ENCODE assay signal across 23 cellular contexts in the genomic region with DNA sequence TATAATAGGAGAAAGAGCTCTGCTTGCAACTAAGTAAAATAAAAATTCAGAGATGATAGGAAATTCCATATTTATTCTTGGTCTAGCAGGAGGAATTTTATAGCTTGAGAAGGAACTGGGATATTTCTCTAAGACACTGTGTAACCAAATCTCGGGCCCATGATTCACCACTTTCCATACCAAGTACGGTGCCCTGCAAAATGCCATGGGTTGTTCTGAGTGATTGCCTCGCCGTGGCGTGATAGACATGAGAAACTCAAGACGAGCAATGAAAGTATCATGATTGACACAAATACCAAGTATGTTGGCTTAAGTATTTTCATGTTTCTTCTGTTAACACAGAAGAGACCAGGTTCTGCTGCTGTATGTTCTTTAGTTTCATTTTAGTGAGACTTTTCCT.
"Had no signal": no experiment of that assay in that cellular context is flagged by ENCODE, and none has a peak within 500 bp of the region (broad histone marks: within the 10 kb centered on the region; RNA-seq: fewer than 3 reads in every experiment).

No MANE protein-coding gene starts in this region.

- H3K9me3 Mint-ChIP-seq: activated B cell treated with CpG ODN at 0.5 μM for 24 hours; activated CD4-positive, alpha-beta memory T cell treated with anti-CD3 and anti-CD28 coated beads, Interleukin-2, amount 10 ng/mL, durations not matched to agents 7 days and 5 days; activated naive CD4-positive, alpha-beta T cell treated with anti-CD3 and anti-CD28 coated beads, Interleukin-2, amount 10 ng/mL, durations not matched to agents 7 days and 5 days; activated naive CD8-positive, alpha-beta T cell treated with anti-CD3 and anti-CD28 coated beads for 36 hours; activated T-cell treated with anti-CD3 and anti-CD28 coated beads, Interleukin-2, amount 50 U/mL, for 72 hours; activated T-helper 2 cell treated with anti-CD3 and anti-CD28 coated beads, Interferon-gamma antibody, Interleukin-2, Interleukin-4, amounts not matched to agents 10 μg/mL and 5 μg/mL and 100 μg/mL, durations not matched to agents 14 hours and 24 hours and 36 hours; T-helper 1 cell treated with Interleukin-12 subunit alpha and Interleukin-12 subunit beta and Interleukin-4 antibody, amounts not matched to agents 30 μg/mL and 1 μg/mL, for 36 hours had no signal

- H3K4me3 ChIP-seq: SK-N-MC had no signal

- H3K4me1 Mint-ChIP-seq: activated CD4-positive, alpha-beta memory T cell treated with anti-CD3 and anti-CD28 coated beads, Interleukin-2, amount 10 ng/mL, durations not matched to agents 7 days and 5 days; activated naive CD4-positive, alpha-beta T cell treated with anti-CD3 and anti-CD28 coated beads, Interleukin-2, amount 10 ng/mL, durations not matched to agents 7 days and 5 days had no signal

- H3K9ac ChIP-seq: KMS-11 had no signal

- H3K27me3 Mint-ChIP-seq: activated B cell treated with CpG ODN at 0.5 μM for 24 hours; activated naive CD4-positive, alpha-beta T cell treated with anti-CD3 and anti-CD28 coated beads, Interleukin-2, amount 10 ng/mL, durations not matched to agents 7 days and 5 days; activated naive CD8-positive, alpha-beta T cell treated with anti-CD3 and anti-CD28 coated beads for 36 hours had no signal

- H3K36me3 Mint-ChIP-seq: activated naive CD4-positive, alpha-beta T cell treated with anti-CD3 and anti-CD28 coated beads, Interleukin-2, amount 10 ng/mL, durations not matched to agents 7 days and 5 days; activated naive CD8-positive, alpha-beta T cell treated with anti-CD3 and anti-CD28 coated beads for 36 hours had no signal

- H3K27ac ChIP-seq: KMS-11, SK-N-MC had no signal

- ATAC-seq: activated T-cell treated with anti-CD3 and anti-CD28 coated beads, Interleukin-2, amount 50 U/mL, for 72 hours; Panc1; Right ventricle myocardium inferior had no signal

- H3K4me3 Mint-ChIP-seq: activated B cell treated with CpG ODN at 0.5 μM for 24 hours; activated CD4-positive, alpha-beta memory T cell treated with anti-CD3 and anti-CD28 coated beads, Interleukin-2, amount 10 ng/mL, durations not matched to agents 7 days and 5 days; activated naive CD4-positive, alpha-beta T cell treated with anti-CD3 and anti-CD28 coated beads, Interleukin-2, amount 10 ng/mL, durations not matched to agents 7 days and 5 days; activated naive CD8-positive, alpha-beta T cell treated with anti-CD3 and anti-CD28 coated beads for 36 hours; activated T-cell treated with anti-CD3 and anti-CD28 coated beads, Interleukin-2, amount 50 U/mL, for 72 hours; T-helper 1 cell treated with Interleukin-12 subunit alpha and Interleukin-12 subunit beta and Interleukin-4 antibody, amounts not matched to agents 30 μg/mL and 1 μg/mL, for 36 hours had no signal

- H3K4me2 ChIP-seq: KMS-11 had no signal

- DNase-seq: activated B cell treated with CpG ODN at 0.5 μM for 24 hours; activated CD4-positive, alpha-beta memory T cell treated with anti-CD3 and anti-CD28 coated beads, Interleukin-2, amount 10 ng/mL, durations not matched to agents 7 days and 5 days; activated CD4-positive, alpha-beta T cell treated with anti-CD3 and anti-CD28 coated beads for 1 hour; activated CD4-positive, alpha-beta T cell treated with anti-CD3 and anti-CD28 coated beads, Interleukin-2, amount 50 U/mL, for 1 hour; activated gamma-delta T cell treated with Interleukin-2 at 50 U/mL for 16 hours; activated naive CD4-positive, alpha-beta T cell treated with anti-CD3 and anti-CD28 coated beads, Interleukin-2, amount 10 ng/mL, durations not matched to agents 7 days and 5 days; activated naive CD8-positive, alpha-beta T cell treated with anti-CD3 and anti-CD28 coated beads for 36 hours; activated T-cell treated with anti-CD3 and anti-CD28 coated beads for 4 hours; activated T-cell treated with anti-CD3 and anti-CD28 coated beads, Interleukin-2, amount 50 U/mL, for 72 hours; NCI-H1105; NCI-H1436; NCI-H1694 treated with DMSO at 0.1 percent for 48 hours; NCI-H2029 treated with DMSO at 0.1 percent for 48 hours; NCI-H345; NCI-H510A; NCI-H526 treated with DMSO at 0.1 percent for 48 hours; RPMI8226 had no signal

- H3K27ac Mint-ChIP-seq: activated B cell treated with CpG ODN at 0.5 μM for 24 hours; activated CD4-positive, alpha-beta memory T cell treated with anti-CD3 and anti-CD28 coated beads, Interleukin-2, amount 10 ng/mL, durations not matched to agents 7 days and 5 days; activated naive CD4-positive, alpha-beta T cell treated with anti-CD3 and anti-CD28 coated beads, Interleukin-2, amount 10 ng/mL, durations not matched to agents 7 days and 5 days; activated naive CD8-positive, alpha-beta T cell treated with anti-CD3 and anti-CD28 coated beads for 36 hours; activated T-cell treated with anti-CD3 and anti-CD28 coated beads, Interleukin-2, amount 50 U/mL, for 72 hours; activated T-helper 2 cell treated with anti-CD3 and anti-CD28 coated beads, Interferon-gamma antibody, Interleukin-2, Interleukin-4, amounts not matched to agents 10 μg/mL and 5 μg/mL and 100 μg/mL, durations not matched to agents 14 hours and 24 hours and 36 hours; T-helper 1 cell treated with Interleukin-12 subunit alpha and Interleukin-12 subunit beta and Interleukin-4 antibody, amounts not matched to agents 30 μg/mL and 1 μg/mL, for 36 hours had no signal
